In the genomic region with DNA sequence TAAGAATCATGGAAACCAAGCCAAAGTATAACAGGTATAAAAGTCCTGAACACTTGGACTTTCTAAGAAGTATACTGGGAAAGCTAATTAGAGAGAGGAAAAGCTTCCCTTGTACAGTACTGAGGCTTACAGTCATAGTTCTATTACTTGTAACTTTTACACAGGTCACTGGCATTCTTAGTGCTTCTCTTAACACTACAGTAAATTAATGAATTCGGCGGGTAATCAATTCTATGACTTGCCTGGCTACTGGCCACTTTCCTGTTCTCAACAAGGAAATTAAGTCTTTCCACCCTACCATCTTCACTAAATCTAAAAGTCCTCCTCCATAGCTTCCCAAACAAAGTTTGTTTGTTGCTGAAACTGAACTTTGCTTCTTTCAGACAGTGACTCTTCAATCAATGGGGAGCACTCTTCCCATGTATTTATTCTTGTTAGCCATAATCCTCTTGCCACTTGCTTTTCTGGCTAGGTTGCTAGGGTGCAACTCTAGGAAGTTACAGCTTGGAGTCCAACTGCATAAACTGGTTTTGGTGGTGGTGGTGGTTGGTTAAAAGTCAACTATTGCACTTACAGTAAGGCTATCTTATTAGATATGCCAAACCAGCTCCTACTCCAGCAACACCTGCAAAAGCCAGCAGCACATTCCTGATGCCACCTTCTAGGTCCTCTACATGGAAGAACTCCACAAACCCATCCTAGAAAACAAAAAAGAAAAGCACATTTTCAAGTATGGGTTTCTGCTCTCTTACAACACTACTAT, we compare ENCODE assay signal across 1 cellular context.
TF ChIP-seq lines count a peak whose summit lies in the region.

No MANE protein-coding gene starts in this region.

TF ChIP-seq in K562, 482 proteins besides CTCF, POLR2A, EP300 and RAD21 (continued from another document and continues in another):
- TF ChIP-seq NBN (IDR thresholded peaks at IDR 0.05; ENCODE audit: low read depth) (no peak), SMARCE1 (IDR thresholded peaks at IDR 0.05) (no peak), MTF1 (CRISPR knock-in tag; IDR thresholded peaks at IDR 0.05; ENCODE audit: borderline replicate concordance) (no peak), PYGO2 (tag; IDR thresholded peaks at IDR 0.05) (no peak), BHLHE40 (IDR thresholded peaks at IDR 0.05; ENCODE audit: low read length) (no peak), ZNF165 (CRISPR knock-in tag; IDR thresholded peaks at IDR 0.05; ENCODE audit: borderline replicate concordance) (no peak), POLR3G (IDR thresholded peaks at IDR 0.05; ENCODE audit: extremely low read depth, insufficient read length, insufficient replicate concordance) (no peak), PCBP2 (IDR thresholded peaks at IDR 0.05; ENCODE audit: low read depth, low read length, poor library complexity, severe bottlenecking) (no peak), SP1 (CRISPR knock-in tag; IDR thresholded peaks at IDR 0.05) (0 out of 2 replicates have a peak, but pooled peaks have one; percentile 6), RBM22 (IDR thresholded peaks at IDR 0.05; ENCODE audit: low read depth, low read length, poor library complexity, severe bottlenecking) (peak; percentile 74), THRAP3 (IDR thresholded peaks at IDR 0.05; ENCODE audit: borderline replicate concordance) (no peak), ZNF780A (CRISPR knock-in tag; IDR thresholded peaks at IDR 0.05) (no peak), CHD1 (IDR thresholded peaks at IDR 0.05; ENCODE audit: low read length) (peak; percentile 73), FOXK1 (CRISPR knock-in tag; IDR thresholded peaks at IDR 0.05; ENCODE audit: borderline replicate concordance) (no peak), PCBP1 (IDR thresholded peaks at IDR 0.05; ENCODE audit: low read depth, low read length, poor library complexity, severe bottlenecking) (no peak), NFYB (IDR thresholded peaks at IDR 0.05; ENCODE audit: extremely low read depth, insufficient read length) (no peak), MYNN (IDR thresholded peaks at IDR 0.05) (no peak), MYNN (CRISPR knock-in tag; IDR thresholded peaks at IDR 0.05) (no peak), MYC (IDR thresholded peaks at IDR 0.05; ENCODE audit: low read depth, low read length) (no peak), MYC (CRISPR knock-in tag; IDR thresholded peaks at IDR 0.05; ENCODE audit: borderline replicate concordance, low read depth) (no peak), TRIM28 (IDR thresholded peaks at IDR 0.05) (no peak), TOE1 (IDR thresholded peaks at IDR 0.05; ENCODE audit: borderline replicate concordance) (no peak), TOE1 (CRISPR knock-in tag; IDR thresholded peaks at IDR 0.05; ENCODE audit: borderline replicate concordance, low read depth) (no peak), SREBF2 (CRISPR knock-in tag; IDR thresholded peaks at IDR 0.05) (no peak), FOXM1 (IDR thresholded peaks at IDR 0.05; ENCODE audit: low read depth) (no peak), FOXM1 (CRISPR knock-in tag; IDR thresholded peaks at IDR 0.05; ENCODE audit: low read depth) (no peak), SMC3 (conservative IDR thresholded peaks at IDR 0.05; ENCODE audit: insufficient read depth, low read depth, low read length) (no peak), ZNF699 (CRISPR knock-in tag; IDR thresholded peaks at IDR 0.05; ENCODE audit: insufficient replicate concordance) (no peak), RNF2 (IDR thresholded peaks at IDR 0.05) (no peak), HCFC1 (IDR thresholded peaks at IDR 0.05; ENCODE audit: low read depth, low read length) (no peak), C11orf30 (IDR thresholded peaks at IDR 0.05; ENCODE audit: low read depth) (no peak), ZNF23 (CRISPR knock-in tag; IDR thresholded peaks at IDR 0.05) (0 out of 2 replicates have a peak, but pooled peaks have one; percentile 10), CBFB (CRISPR knock-in tag; IDR thresholded peaks at IDR 0.05) (no peak)
- TF ChIP-seq, protein P1, sequence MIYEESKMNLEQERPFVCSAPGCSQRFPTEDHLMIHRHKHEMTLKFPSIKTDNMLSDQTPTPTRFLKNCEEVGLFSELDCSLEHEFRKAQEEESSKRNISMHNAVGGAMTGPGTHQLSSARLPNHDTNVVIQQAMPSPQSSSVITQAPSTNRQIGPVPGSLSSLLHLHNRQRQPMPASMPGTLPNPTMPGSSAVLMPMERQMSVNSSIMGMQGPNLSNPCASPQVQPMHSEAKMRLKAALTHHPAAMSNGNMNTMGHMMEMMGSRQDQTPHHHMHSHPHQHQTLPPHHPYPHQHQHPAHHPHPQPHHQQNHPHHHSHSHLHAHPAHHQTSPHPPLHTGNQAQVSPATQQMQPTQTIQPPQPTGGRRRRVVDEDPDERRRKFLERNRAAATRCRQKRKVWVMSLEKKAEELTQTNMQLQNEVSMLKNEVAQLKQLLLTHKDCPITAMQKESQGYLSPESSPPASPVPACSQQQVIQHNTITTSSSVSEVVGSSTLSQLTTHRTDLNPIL (CRISPR knock-in tag; IDR thresholded peaks at IDR 0.05), result no peak
- TF ChIP-seq, protein P2, sequence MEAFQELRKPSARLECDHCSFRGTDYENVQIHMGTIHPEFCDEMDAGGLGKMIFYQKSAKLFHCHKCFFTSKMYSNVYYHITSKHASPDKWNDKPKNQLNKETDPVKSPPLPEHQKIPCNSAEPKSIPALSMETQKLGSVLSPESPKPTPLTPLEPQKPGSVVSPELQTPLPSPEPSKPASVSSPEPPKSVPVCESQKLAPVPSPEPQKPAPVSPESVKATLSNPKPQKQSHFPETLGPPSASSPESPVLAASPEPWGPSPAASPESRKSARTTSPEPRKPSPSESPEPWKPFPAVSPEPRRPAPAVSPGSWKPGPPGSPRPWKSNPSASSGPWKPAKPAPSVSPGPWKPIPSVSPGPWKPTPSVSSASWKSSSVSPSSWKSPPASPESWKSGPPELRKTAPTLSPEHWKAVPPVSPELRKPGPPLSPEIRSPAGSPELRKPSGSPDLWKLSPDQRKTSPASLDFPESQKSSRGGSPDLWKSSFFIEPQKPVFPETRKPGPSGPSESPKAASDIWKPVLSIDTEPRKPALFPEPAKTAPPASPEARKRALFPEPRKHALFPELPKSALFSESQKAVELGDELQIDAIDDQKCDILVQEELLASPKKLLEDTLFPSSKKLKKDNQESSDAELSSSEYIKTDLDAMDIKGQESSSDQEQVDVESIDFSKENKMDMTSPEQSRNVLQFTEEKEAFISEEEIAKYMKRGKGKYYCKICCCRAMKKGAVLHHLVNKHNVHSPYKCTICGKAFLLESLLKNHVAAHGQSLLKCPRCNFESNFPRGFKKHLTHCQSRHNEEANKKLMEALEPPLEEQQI (IDR thresholded peaks at IDR 0.05), result no peak
- TF ChIP-seq, protein P3, sequence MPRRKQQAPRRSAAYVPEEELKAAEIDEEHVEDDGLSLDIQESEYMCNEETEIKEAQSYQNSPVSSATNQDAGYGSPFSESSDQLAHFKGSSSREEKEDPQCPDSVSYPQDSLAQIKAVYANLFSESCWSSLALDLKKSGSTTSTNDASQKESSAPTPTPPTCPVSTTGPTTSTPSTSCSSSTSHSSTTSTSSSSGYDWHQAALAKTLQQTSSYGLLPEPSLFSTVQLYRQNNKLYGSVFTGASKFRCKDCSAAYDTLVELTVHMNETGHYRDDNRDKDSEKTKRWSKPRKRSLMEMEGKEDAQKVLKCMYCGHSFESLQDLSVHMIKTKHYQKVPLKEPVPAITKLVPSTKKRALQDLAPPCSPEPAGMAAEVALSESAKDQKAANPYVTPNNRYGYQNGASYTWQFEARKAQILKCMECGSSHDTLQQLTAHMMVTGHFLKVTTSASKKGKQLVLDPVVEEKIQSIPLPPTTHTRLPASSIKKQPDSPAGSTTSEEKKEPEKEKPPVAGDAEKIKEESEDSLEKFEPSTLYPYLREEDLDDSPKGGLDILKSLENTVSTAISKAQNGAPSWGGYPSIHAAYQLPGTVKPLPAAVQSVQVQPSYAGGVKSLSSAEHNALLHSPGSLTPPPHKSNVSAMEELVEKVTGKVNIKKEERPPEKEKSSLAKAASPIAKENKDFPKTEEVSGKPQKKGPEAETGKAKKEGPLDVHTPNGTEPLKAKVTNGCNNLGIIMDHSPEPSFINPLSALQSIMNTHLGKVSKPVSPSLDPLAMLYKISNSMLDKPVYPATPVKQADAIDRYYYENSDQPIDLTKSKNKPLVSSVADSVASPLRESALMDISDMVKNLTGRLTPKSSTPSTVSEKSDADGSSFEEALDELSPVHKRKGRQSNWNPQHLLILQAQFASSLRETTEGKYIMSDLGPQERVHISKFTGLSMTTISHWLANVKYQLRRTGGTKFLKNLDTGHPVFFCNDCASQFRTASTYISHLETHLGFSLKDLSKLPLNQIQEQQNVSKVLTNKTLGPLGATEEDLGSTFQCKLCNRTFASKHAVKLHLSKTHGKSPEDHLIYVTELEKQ (CRISPR knock-in tag; IDR thresholded peaks at IDR 0.05), result no peak
- TF ChIP-seq, protein P4, sequence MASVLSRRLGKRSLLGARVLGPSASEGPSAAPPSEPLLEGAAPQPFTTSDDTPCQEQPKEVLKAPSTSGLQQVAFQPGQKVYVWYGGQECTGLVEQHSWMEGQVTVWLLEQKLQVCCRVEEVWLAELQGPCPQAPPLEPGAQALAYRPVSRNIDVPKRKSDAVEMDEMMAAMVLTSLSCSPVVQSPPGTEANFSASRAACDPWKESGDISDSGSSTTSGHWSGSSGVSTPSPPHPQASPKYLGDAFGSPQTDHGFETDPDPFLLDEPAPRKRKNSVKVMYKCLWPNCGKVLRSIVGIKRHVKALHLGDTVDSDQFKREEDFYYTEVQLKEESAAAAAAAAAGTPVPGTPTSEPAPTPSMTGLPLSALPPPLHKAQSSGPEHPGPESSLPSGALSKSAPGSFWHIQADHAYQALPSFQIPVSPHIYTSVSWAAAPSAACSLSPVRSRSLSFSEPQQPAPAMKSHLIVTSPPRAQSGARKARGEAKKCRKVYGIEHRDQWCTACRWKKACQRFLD (CRISPR knock-in tag; IDR thresholded peaks at IDR 0.05), result no peak
- TF ChIP-seq, protein P5, sequence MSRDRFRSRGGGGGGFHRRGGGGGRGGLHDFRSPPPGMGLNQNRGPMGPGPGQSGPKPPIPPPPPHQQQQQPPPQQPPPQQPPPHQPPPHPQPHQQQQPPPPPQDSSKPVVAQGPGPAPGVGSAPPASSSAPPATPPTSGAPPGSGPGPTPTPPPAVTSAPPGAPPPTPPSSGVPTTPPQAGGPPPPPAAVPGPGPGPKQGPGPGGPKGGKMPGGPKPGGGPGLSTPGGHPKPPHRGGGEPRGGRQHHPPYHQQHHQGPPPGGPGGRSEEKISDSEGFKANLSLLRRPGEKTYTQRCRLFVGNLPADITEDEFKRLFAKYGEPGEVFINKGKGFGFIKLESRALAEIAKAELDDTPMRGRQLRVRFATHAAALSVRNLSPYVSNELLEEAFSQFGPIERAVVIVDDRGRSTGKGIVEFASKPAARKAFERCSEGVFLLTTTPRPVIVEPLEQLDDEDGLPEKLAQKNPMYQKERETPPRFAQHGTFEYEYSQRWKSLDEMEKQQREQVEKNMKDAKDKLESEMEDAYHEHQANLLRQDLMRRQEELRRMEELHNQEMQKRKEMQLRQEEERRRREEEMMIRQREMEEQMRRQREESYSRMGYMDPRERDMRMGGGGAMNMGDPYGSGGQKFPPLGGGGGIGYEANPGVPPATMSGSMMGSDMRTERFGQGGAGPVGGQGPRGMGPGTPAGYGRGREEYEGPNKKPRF (IDR thresholded peaks at IDR 0.05; ENCODE audit: low read depth, low read length), result no peak
- TF ChIP-seq, protein P6, sequence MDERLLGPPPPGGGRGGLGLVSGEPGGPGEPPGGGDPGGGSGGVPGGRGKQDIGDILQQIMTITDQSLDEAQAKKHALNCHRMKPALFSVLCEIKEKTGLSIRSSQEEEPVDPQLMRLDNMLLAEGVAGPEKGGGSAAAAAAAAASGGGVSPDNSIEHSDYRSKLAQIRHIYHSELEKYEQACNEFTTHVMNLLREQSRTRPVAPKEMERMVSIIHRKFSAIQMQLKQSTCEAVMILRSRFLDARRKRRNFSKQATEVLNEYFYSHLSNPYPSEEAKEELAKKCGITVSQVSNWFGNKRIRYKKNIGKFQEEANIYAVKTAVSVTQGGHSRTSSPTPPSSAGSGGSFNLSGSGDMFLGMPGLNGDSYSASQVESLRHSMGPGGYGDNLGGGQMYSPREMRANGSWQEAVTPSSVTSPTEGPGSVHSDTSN (CRISPR knock-in tag; IDR thresholded peaks at IDR 0.05; ENCODE audit: low read depth), result no peak
- TF ChIP-seq, protein P6 (tag; conservative IDR thresholded peaks at IDR 0.05; ENCODE audit: low read depth), result no peak
- TF ChIP-seq, protein P7, sequence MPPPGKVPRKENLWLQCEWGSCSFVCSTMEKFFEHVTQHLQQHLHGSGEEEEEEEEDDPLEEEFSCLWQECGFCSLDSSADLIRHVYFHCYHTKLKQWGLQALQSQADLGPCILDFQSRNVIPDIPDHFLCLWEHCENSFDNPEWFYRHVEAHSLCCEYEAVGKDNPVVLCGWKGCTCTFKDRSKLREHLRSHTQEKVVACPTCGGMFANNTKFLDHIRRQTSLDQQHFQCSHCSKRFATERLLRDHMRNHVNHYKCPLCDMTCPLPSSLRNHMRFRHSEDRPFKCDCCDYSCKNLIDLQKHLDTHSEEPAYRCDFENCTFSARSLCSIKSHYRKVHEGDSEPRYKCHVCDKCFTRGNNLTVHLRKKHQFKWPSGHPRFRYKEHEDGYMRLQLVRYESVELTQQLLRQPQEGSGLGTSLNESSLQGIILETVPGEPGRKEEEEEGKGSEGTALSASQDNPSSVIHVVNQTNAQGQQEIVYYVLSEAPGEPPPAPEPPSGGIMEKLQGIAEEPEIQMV (tag; conservative IDR thresholded peaks at IDR 0.05; ENCODE audit: low read depth), result no peak
- TF ChIP-seq, protein P8, sequence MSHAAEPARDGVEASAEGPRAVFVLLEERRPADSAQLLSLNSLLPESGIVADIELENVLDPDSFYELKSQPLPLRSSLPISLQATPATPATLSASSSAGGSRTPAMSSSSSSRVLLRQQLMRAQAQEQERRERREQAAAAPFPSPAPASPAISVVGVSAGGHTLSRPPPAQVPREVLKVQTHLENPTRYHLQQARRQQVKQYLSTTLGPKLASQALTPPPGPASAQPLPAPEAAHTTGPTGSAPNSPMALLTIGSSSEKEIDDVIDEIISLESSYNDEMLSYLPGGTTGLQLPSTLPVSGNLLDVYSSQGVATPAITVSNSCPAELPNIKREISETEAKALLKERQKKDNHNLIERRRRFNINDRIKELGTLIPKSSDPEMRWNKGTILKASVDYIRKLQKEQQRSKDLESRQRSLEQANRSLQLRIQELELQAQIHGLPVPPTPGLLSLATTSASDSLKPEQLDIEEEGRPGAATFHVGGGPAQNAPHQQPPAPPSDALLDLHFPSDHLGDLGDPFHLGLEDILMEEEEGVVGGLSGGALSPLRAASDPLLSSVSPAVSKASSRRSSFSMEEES (CRISPR knock-in tag; IDR thresholded peaks at IDR 0.05), result no peak
- TF ChIP-seq, protein P9, sequence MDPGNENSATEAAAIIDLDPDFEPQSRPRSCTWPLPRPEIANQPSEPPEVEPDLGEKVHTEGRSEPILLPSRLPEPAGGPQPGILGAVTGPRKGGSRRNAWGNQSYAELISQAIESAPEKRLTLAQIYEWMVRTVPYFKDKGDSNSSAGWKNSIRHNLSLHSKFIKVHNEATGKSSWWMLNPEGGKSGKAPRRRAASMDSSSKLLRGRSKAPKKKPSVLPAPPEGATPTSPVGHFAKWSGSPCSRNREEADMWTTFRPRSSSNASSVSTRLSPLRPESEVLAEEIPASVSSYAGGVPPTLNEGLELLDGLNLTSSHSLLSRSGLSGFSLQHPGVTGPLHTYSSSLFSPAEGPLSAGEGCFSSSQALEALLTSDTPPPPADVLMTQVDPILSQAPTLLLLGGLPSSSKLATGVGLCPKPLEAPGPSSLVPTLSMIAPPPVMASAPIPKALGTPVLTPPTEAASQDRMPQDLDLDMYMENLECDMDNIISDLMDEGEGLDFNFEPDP (CRISPR knock-in tag; IDR thresholded peaks at IDR 0.05), result 0 out of 2 replicates have a peak, but pooled peaks have one; percentile 35
